22 cellular contexts compared by ENCODE assay signal in genomic region chr2:42767899-42768705, GRCh38. TPM values are rescaled to one million over a fixed set of nuclear protein-coding genes. Genes with fewer than 3 reads are reported as not detected.
"Had no signal": no experiment of that assay in that cellular context is flagged by ENCODE, and none has a peak within 500 bp of the region (broad histone marks: within the 10 kb centered on the region; RNA-seq: fewer than 3 reads in every experiment).

No MANE protein-coding gene starts in this region.

- H3K27ac Mint-ChIP-seq: activated CD4-positive, alpha-beta memory T cell treated with anti-CD3 and anti-CD28 coated beads, Interleukin-2, amount 10 ng/mL, durations not matched to agents 7 days and 5 days; activated CD4-positive, alpha-beta T cell treated with anti-CD3 and anti-CD28 coated beads for 36 hours; activated naive CD8-positive, alpha-beta T cell treated with anti-CD3 and anti-CD28 coated beads for 36 hours; natural killer cell; stimulated activated naive CD8-positive, alpha-beta T cell treated with anti-CD3 and anti-CD28 coated beads, Interleukin-15, Interleukin-2, amounts not matched to agents 100 ng/mL and 50 ng/mL, for 24 hours; T-helper 17 cell had no signal

- H3K4me1 ChIP-seq: body of pancreas, left ventricle myocardium inferior had no signal

- H3K36me3 ChIP-seq: left ventricle myocardium inferior, thoracic aorta had no signal

- H3K4me3 Mint-ChIP-seq: activated CD4-positive, alpha-beta memory T cell treated with anti-CD3 and anti-CD28 coated beads, Interleukin-2, amount 10 ng/mL, durations not matched to agents 7 days and 5 days; activated CD4-positive, alpha-beta T cell treated with anti-CD3 and anti-CD28 coated beads for 36 hours; activated naive CD8-positive, alpha-beta T cell treated with anti-CD3 and anti-CD28 coated beads for 36 hours; natural killer cell; stimulated activated naive CD8-positive, alpha-beta T cell treated with anti-CD3 and anti-CD28 coated beads, Interleukin-15, Interleukin-2, amounts not matched to agents 100 ng/mL and 50 ng/mL, for 24 hours; T-helper 17 cell had no signal

- H3K27me3 ChIP-seq: body of pancreas had no signal

- H3K4me1 Mint-ChIP-seq: activated CD4-positive, alpha-beta memory T cell treated with anti-CD3 and anti-CD28 coated beads, Interleukin-2, amount 10 ng/mL, durations not matched to agents 7 days and 5 days; activated CD4-positive, alpha-beta T cell treated with anti-CD3 and anti-CD28 coated beads for 36 hours; activated naive CD8-positive, alpha-beta T cell treated with anti-CD3 and anti-CD28 coated beads for 36 hours had no signal

- H3K9me3 ChIP-seq: body of pancreas, left ventricle myocardium inferior, thoracic aorta had no signal

- H3K27ac ChIP-seq: body of pancreas, left ventricle myocardium inferior, skin epidermis, thoracic aorta had no signal

- ATAC-seq: activated CD4-positive, alpha-beta T cell treated with anti-CD3 and anti-CD28 coated beads for 36 hours; body of pancreas; natural killer cell; T-helper 17 cell had no signal

- H3K4me3 ChIP-seq: body of pancreas, left ventricle myocardium inferior, skin epidermis, thoracic aorta had no signal

- DNase-seq: activated CD4-positive, alpha-beta memory T cell treated with anti-CD3 and anti-CD28 coated beads, Interleukin-2, amount 10 ng/mL, durations not matched to agents 7 days and 5 days; activated CD4-positive, alpha-beta T cell treated with anti-CD3 and anti-CD28 coated beads for 36 hours; activated effector memory CD4-positive, alpha-beta T cell treated with anti-CD3 and anti-CD28 coated beads, Interleukin-2, amount 50 U/mL, for 16 hours; activated naive CD8-positive, alpha-beta T cell treated with anti-CD3 and anti-CD28 coated beads for 36 hours; activated T-cell treated with anti-CD3 and anti-CD28 coated beads, Interleukin-2, amount 50 U/mL, for 48 hours; amygdala; body of pancreas; central memory CD4-positive, alpha-beta T cell; cortex of kidney; effector CD4-positive, alpha-beta T cell; glutamatergic neuron; hypothalamus; left ventricle myocardium inferior; mesendoderm; natural killer cell; nucleus accumbens; stimulated activated CD4-positive, alpha-beta T cell treated with anti-CD3 and anti-CD28 coated beads, Interleukin-15, amount 100 ng/mL, for 24 hours; stimulated activated CD4-positive, alpha-beta T cell treated with anti-CD3 and anti-CD28 coated beads, Interleukin-4, amount 100 ng/mL, for 24 hours; T-helper 17 cell had no signal

- H3K9me3 Mint-ChIP-seq: activated CD4-positive, alpha-beta memory T cell treated with anti-CD3 and anti-CD28 coated beads, Interleukin-2, amount 10 ng/mL, durations not matched to agents 7 days and 5 days; activated naive CD8-positive, alpha-beta T cell treated with anti-CD3 and anti-CD28 coated beads for 36 hours; natural killer cell; stimulated activated naive CD8-positive, alpha-beta T cell treated with anti-CD3 and anti-CD28 coated beads, Interleukin-15, Interleukin-2, amounts not matched to agents 100 ng/mL and 50 ng/mL, for 24 hours had no signal

- H3K36me3 Mint-ChIP-seq: activated naive CD8-positive, alpha-beta T cell treated with anti-CD3 and anti-CD28 coated beads for 36 hours; natural killer cell had no signal

- H3K27me3 Mint-ChIP-seq: activated CD4-positive, alpha-beta memory T cell treated with anti-CD3 and anti-CD28 coated beads, Interleukin-2, amount 10 ng/mL, durations not matched to agents 7 days and 5 days; activated CD4-positive, alpha-beta T cell treated with anti-CD3 and anti-CD28 coated beads for 36 hours; activated naive CD8-positive, alpha-beta T cell treated with anti-CD3 and anti-CD28 coated beads for 36 hours; stimulated activated naive CD8-positive, alpha-beta T cell treated with anti-CD3 and anti-CD28 coated beads, Interleukin-15, Interleukin-2, amounts not matched to agents 100 ng/mL and 50 ng/mL, for 24 hours; T-helper 17 cell had no signal

RNA-seq across cellular contexts. Expression of gene OXER1, which starts 4.2 kb away (rescaled TPM):
- total RNA-seq: activated CD4-positive, alpha-beta memory T cell treated with anti-CD3 and anti-CD28 coated beads, Interleukin-2, amount 10 ng/mL, durations not matched to agents 7 days and 5 days had no signal
